Comparison of ENCODE assay signal across 8 cellular contexts in the genomic region with DNA sequence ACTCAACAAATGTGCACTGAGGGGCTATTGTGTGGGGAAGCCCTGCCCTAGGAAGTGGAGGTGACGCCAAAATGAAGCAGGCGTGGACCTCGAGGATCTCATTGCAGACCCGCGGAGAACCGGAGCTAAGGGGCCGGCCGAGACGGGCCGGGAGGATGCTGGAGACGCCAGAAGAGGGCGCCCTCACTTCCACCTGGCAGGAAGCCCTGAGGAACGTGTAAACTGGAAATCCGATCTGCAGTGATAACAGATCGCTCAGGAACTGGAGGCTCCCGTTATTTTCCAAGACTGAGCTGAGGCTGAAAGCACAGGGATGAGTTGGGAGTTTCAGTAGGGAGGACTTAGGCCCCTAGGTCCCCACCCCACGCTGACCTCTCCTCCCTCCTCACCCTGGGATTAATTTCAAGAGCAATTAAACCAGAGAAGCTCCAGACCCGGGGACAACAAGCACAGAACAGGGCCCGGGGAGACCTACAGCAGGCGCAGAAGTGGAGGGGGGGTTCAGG. TPM values are rescaled to one million over a fixed set of nuclear protein-coding genes. Genes with fewer than 3 reads are reported as not detected.
DNase-seq lines count a peak whose midpoint lies in the region; ATAC-seq and TF ChIP-seq lines count a peak whose summit lies in the region.

No MANE protein-coding gene starts in this region.

- H3K4me1 ChIP-seq in A673 (ENCODE audit: insufficient read depth, low read length, poor library complexity, severe bottlenecking) = no peaks in the 10 kb centered on the region
- no peaks in the 10 kb centered on the region for H3K4me1 ChIP-seq in colonic mucosa
- H3K4me1 ChIP-seq in right lobe of liver = no peaks in the 10 kb centered on the region

- CTCF ChIA-PET in A673 (lab: Charles Lee) = interaction anchor here (0.6 to 2.3 kb wide), 12 partner anchors 11 to 267 kb away, joined by 3 to 26 read pairs (median 5); partner anchors contain the start of gene PRLH
- CTCF ChIA-PET in activated CD4-positive, alpha-beta T cell treated with anti-CD3 and anti-CD28 coated beads for 36 hours (lab: Charles Lee) = interaction anchor here (0.5 to 5.9 kb wide), 37 partner anchors 9 to 318 kb away, joined by 3 to 89 read pairs (median 5); no protein-coding TSS in a partner anchor

- no peaks in the 10 kb centered on the region for H3K9me3 Mint-ChIP-seq in activated CD4-positive, alpha-beta T cell treated with anti-CD3 and anti-CD28 coated beads for 36 hours (ENCODE audit: low read depth)

- peaks cover 60% of the 10 kb centered on the region for H3K36me3 Mint-ChIP-seq in activated CD4-positive, alpha-beta T cell treated with anti-CD3 and anti-CD28 coated beads for 36 hours (ENCODE audit: low read depth)

- H3K4me3 Mint-ChIP-seq in activated CD4-positive, alpha-beta T cell treated with anti-CD3 and anti-CD28 coated beads for 36 hours = peak overlapping the region; percentile 50

- H3K9ac ChIP-seq in colonic mucosa (ENCODE audit: low read depth in 2 of 2, low read length in 2 of 2) = no peak overlapping the region

- peak overlapping the region; percentile 83 for H3K27ac Mint-ChIP-seq in activated CD4-positive, alpha-beta T cell treated with anti-CD3 and anti-CD28 coated beads for 36 hours

- POLR2A ChIA-PET in A673 (lab: Charles Lee; ENCODE audit: low non-redundant PET) = no interaction called here
- POLR2A ChIA-PET in activated CD4-positive, alpha-beta T cell treated with anti-CD3 and anti-CD28 coated beads for 36 hours (lab: Charles Lee) = interaction anchor here (1.3 kb wide), 3 partner anchors 11 to 53 kb away, joined by 4 to 5 read pairs (median 4); no protein-coding TSS in a partner anchor

- H3K4me1 Mint-ChIP-seq in activated CD4-positive, alpha-beta T cell treated with anti-CD3 and anti-CD28 coated beads for 36 hours = peaks cover 44% of the 10 kb centered on the region

- no peak for TF ChIP-seq POLR2A in right lobe of liver (IDR thresholded peaks at IDR 0.05)

- intact Hi-C loops in A673 (cut with micrococcal nuclease; ENCODE audit: unreplicated experiment) = loop anchor here (1.0 to 5.0 kb wide), 2 partner anchors 56 to 151 kb away; no protein-coding TSS in a partner anchor
- intact Hi-C loops in activated CD4-positive, alpha-beta T cell treated with anti-CD3 and anti-CD28 coated beads for 36 hours (cut with DNase I, micrococcal nuclease) = loop anchor here (1.0 to 10.0 kb wide), 3 partner anchors 54 to 153 kb away; no protein-coding TSS in a partner anchor
- intact Hi-C loops in colonic mucosa (cut with DNase I) = loop anchor here (1.0 to 5.0 kb wide), 2 partner anchors 51 to 151 kb away; no protein-coding TSS in a partner anchor
- intact Hi-C loops in right lobe of liver (cut with DNase I) = no loop called here

- peak; percentile 95 for TF ChIP-seq CTCF in A673 (conservative IDR thresholded peaks at IDR 0.05; ENCODE audit: low read depth, low read length)
- peak; percentile 49 for TF ChIP-seq CTCF in GM20000 (IDR thresholded peaks at IDR 0.05; ENCODE audit: extremely low read depth, missing control alignments)
- peak; percentile 66 for TF ChIP-seq CTCF in colonic mucosa (IDR thresholded peaks at IDR 0.05)
- TF ChIP-seq CTCF in right lobe of liver (IDR thresholded peaks at IDR 0.05) = peak; percentile 48 to 86 (median 82)

- H3K4me3 ChIP-seq in A673 (ENCODE audit: low read depth, low read length, poor library complexity, severe bottlenecking) = peak overlapping the region; percentile 15
- no peak overlapping the region for H3K4me3 ChIP-seq in colonic mucosa
- H3K4me3 ChIP-seq in right lobe of liver = no peak overlapping the region

- no TSS peak for BruUV-seq in A673 (replicated peaks; lab: Mats Ljungman, UMichigan)

- peak; percentile 83 for DNase-seq in A673 (ENCODE audit: low spot score)
- peak; percentile 65 for DNase-seq in GM20000 (ENCODE audit: low spot score)
- peak; percentile 67 for DNase-seq in NCI-H345 (lab: John Stamatoyannopoulos, UW)
- DNase-seq in activated CD4-positive, alpha-beta T cell treated with anti-CD3 and anti-CD28 coated beads for 36 hours = peak; percentile 90
- peak; percentile 80 for DNase-seq in colonic mucosa
- peak; percentile 70 to 76 (median 71) for DNase-seq in right lobe of liver
- peak; percentile 84 for DNase-seq in stimulated activated CD4-positive, alpha-beta T cell treated with anti-CD3 and anti-CD28 coated beads, Interleukin-4, amount 100 ng/mL, for 1 hour

- H3K27ac ChIP-seq in A673 (ENCODE audit: low read depth, low read length, poor library complexity, severe bottlenecking) = no peak overlapping the region
- no peak overlapping the region for H3K27ac ChIP-seq in colonic mucosa
- H3K27ac ChIP-seq in right lobe of liver = no peak overlapping the region

- H3K36me3 ChIP-seq in A673 (ENCODE audit: insufficient read depth, low read length, poor library complexity, severe bottlenecking) = no peaks in the 10 kb centered on the region
- no peaks in the 10 kb centered on the region for H3K36me3 ChIP-seq in colonic mucosa
- H3K36me3 ChIP-seq in right lobe of liver = no peaks in the 10 kb centered on the region

- WGBS in right lobe of liver (ENCODE audit: insufficient coverage, low coverage, low lambda C conversion rate, missing lambda C conversion rate) = 3% methylated on average over 13 of the region's 20 CpGs

- no peaks in the 10 kb centered on the region for H3K9me3 ChIP-seq in A673 (ENCODE audit: low read depth, low read length, poor library complexity, severe bottlenecking)
- no peaks in the 10 kb centered on the region for H3K9me3 ChIP-seq in colonic mucosa
- H3K9me3 ChIP-seq in right lobe of liver = no peaks in the 10 kb centered on the region

- H3K27me3 ChIP-seq in A673 (replicated peaks; ENCODE audit: insufficient read depth, low read depth, low read length, poor library complexity) (peaks cover 21% of the 10 kb centered on the region), colonic mucosa (no peaks in the 10 kb centered on the region), right lobe of liver (no peaks in the 10 kb centered on the region)

- peak; percentile 95 for ATAC-seq in activated CD4-positive, alpha-beta T cell treated with anti-CD3 and anti-CD28 coated beads for 36 hours
- peak; percentile 89 to 96 (median 95) for ATAC-seq in right lobe of liver
- no peak for ATAC-seq in GM21515 (IDR thresholded peaks at IDR 0.05; ENCODE audit: unreplicated experiment)

- H3K27me3 Mint-ChIP-seq in activated CD4-positive, alpha-beta T cell treated with anti-CD3 and anti-CD28 coated beads for 36 hours = peaks cover 4% of the 10 kb centered on the region

RNA-seq across cellular contexts. Expression of gene COL6A3, which starts 7.6 kb away (rescaled TPM):
- 0.86 and 2.2 TPM in 2 replicates for total RNA-seq in A673 (2021)
- 10 to 100 TPM; 29.9 to 36.4 TPM for total RNA-seq in activated CD4-positive, alpha-beta T cell treated with anti-CD3 and anti-CD28 coated beads for 36 hours
- total RNA-seq in colonic mucosa = 10 to 100 TPM; 28.4 to 80.9 TPM
- 10 to 100 TPM in 3 of 6 experiments, 1 to 10 TPM in 3; 4.5 to 21.1 (median 8.8) TPM for total RNA-seq in right lobe of liver

Comparison
In these comparisons a context has a peak if more than half of its experiments do, and no peak if none do; other contexts are left out.
1. intact Hi-C loops: an anchor here in A673 (1.0 to 5.0 kb wide), activated CD4-positive, alpha-beta T cell treated with anti-CD3 and anti-CD28 coated beads for 36 hours (1.0 to 10.0 kb wide) and colonic mucosa (1.0 to 5.0 kb wide); none called in right lobe of liver.